Comparison of ENCODE assay signal across 1 cellular context in the genomic region with DNA sequence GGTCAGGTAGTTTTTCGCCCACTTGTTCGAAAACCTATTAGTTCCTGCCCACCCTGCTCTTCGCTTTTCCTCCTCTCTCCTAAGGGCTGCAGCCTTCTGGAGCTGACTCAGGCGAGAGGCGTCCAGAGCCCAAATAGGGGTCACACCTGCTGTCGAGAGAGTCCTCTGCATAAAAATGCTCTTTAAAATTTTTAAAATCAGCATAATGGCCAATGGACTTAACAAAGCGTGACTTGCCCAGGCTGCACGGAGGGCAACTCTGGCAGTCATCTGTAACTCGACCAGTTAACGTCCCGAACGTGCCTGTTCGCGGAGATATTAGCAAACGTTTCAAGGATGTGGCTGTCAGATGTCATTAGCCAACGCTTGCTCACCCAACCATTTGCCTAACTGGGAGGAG.
TF ChIP-seq lines count a peak whose summit lies in the region.

No MANE protein-coding gene starts in this region.

TF ChIP-seq in WTC11, 78 proteins besides CTCF, POLR2A, EP300 and RAD21 (continued from another document):
- TF ChIP-seq ZNF219 (CRISPR knock-in tag; IDR thresholded peaks at IDR 0.05; ENCODE audit: borderline replicate concordance) (no peak), HMGA2 (CRISPR knock-in tag; IDR thresholded peaks at IDR 0.05) (no peak), NFYB (CRISPR knock-in tag; conservative IDR thresholded peaks at IDR 0.05; ENCODE audit: low read depth) (no peak), NFE2L1 (CRISPR knock-in tag; IDR thresholded peaks at IDR 0.05) (no peak)
